31 cellular contexts compared by ENCODE assay signal in the genomic region with DNA sequence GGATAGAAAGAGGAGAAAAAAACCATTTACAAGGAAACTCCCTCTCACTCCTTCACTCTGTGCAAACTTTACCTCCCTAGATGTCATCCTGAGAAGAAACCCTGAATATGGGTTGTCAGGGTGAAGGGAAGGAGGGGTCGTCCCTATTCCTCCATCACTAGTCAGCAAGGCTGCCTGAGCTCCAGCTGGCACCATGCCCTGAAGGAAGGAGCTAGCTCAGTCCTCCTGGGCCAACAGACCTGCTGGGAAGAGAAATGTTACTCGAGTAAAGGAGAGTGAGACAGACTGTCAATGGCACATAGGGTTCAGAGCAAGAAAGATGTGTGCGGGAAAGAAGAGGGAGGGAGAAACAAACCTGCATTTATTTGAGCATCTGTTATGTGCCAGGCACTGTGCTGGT.
"Had no signal": no experiment of that assay in that cellular context is flagged by ENCODE, and none has a peak within 500 bp of the region (broad histone marks: within the 10 kb centered on the region; RNA-seq: fewer than 3 reads in every experiment).

No MANE protein-coding gene starts in this region.

- H3K9me3 Mint-ChIP-seq: activated B cell treated with CpG ODN at 0.5 μM for 24 hours; activated CD4-positive, alpha-beta memory T cell treated with anti-CD3 and anti-CD28 coated beads for 36 hours; activated naive CD4-positive, alpha-beta T cell treated with anti-CD3 and anti-CD28 coated beads for 36 hours; activated naive CD4-positive, alpha-beta T cell treated with anti-CD3 and anti-CD28 coated beads, Interleukin-2, amount 50 U/mL, for 72 hours; activated T-cell treated with anti-CD3 and anti-CD28 coated beads, Interleukin-2, amount 50 U/mL, for 4 hours; activated T-helper 1 cell treated with anti-CD3 and anti-CD28 coated beads, Interleukin-12 subunit alpha, Interleukin-12 subunit beta, Interleukin-2, Interleukin-4 antibody, amounts not matched to agents 30 ng/mL and 10 ng/mL and 1 ng/mL, durations not matched to agents 14 hours and 24 hours and 36 hours had no signal

- H3K4me1 ChIP-seq: body of pancreas, breast epithelium had no signal

- ATAC-seq: activated naive CD4-positive, alpha-beta T cell treated with anti-CD3 and anti-CD28 coated beads, Interleukin-2, amount 50 U/mL, for 72 hours; activated T-cell treated with anti-CD3 and anti-CD28 coated beads, Interleukin-2, amount 50 U/mL, for 4 hours; body of pancreas had no signal

- H3K27ac Mint-ChIP-seq: activated B cell treated with CpG ODN at 0.5 μM for 24 hours; activated CD4-positive, alpha-beta memory T cell treated with anti-CD3 and anti-CD28 coated beads for 36 hours; activated naive CD4-positive, alpha-beta T cell treated with anti-CD3 and anti-CD28 coated beads for 36 hours; activated naive CD4-positive, alpha-beta T cell treated with anti-CD3 and anti-CD28 coated beads, Interleukin-2, amount 50 U/mL, for 72 hours; activated T-helper 1 cell treated with anti-CD3 and anti-CD28 coated beads, Interleukin-12 subunit alpha, Interleukin-12 subunit beta, Interleukin-2, Interleukin-4 antibody, amounts not matched to agents 30 ng/mL and 10 ng/mL and 1 ng/mL, durations not matched to agents 14 hours and 24 hours and 36 hours had no signal

- H3K4me3 Mint-ChIP-seq: activated B cell treated with CpG ODN at 0.5 μM for 24 hours; activated CD4-positive, alpha-beta memory T cell treated with anti-CD3 and anti-CD28 coated beads for 36 hours; activated naive CD4-positive, alpha-beta T cell treated with anti-CD3 and anti-CD28 coated beads for 36 hours; activated T-cell treated with anti-CD3 and anti-CD28 coated beads, Interleukin-2, amount 50 U/mL, for 4 hours; activated T-helper 1 cell treated with anti-CD3 and anti-CD28 coated beads, Interleukin-12 subunit alpha, Interleukin-12 subunit beta, Interleukin-2, Interleukin-4 antibody, amounts not matched to agents 30 ng/mL and 10 ng/mL and 1 ng/mL, durations not matched to agents 14 hours and 24 hours and 36 hours had no signal

- H3K36me3 ChIP-seq: adrenal gland, breast epithelium had no signal

- H3K36me3 Mint-ChIP-seq: activated CD4-positive, alpha-beta memory T cell treated with anti-CD3 and anti-CD28 coated beads for 36 hours; activated naive CD4-positive, alpha-beta T cell treated with anti-CD3 and anti-CD28 coated beads, Interleukin-2, amount 50 U/mL, for 72 hours had no signal

- H3K27ac ChIP-seq: adrenal gland, body of pancreas, breast epithelium, VCaP had no signal

- H3K9me3 ChIP-seq: adrenal gland, body of pancreas, breast epithelium had no signal

- H3K4me3 ChIP-seq: adrenal gland, body of pancreas, breast epithelium had no signal

- DNase-seq: activated B cell treated with CpG ODN at 0.5 μM for 24 hours; activated CD4-positive, alpha-beta memory T cell treated with anti-CD3 and anti-CD28 coated beads for 36 hours; activated CD4-positive, alpha-beta T cell treated with anti-CD3 and anti-CD28 coated beads for 4 hours; activated CD4-positive, alpha-beta T cell treated with anti-CD3 and anti-CD28 coated beads, Interleukin-2, amount 50 U/mL, for 1 hour; activated CD4-positive, CD25-positive, alpha-beta regulatory T cell treated with anti-CD3 and anti-CD28 coated beads, Interleukin-2, amount 50 U/mL, for 72 hours; activated CD8-positive, alpha-beta memory T cell treated with anti-CD3 and anti-CD28 coated beads, Interleukin-2, amount 50 U/mL, for 4 hours; activated gamma-delta T cell treated with Interleukin-2 at 50 U/mL for 16 hours; activated naive CD4-positive, alpha-beta T cell treated with anti-CD3 and anti-CD28 coated beads for 36 hours; activated T-cell treated with anti-CD3 and anti-CD28 coated beads for 4 hours; activated T-cell treated with anti-CD3 and anti-CD28 coated beads, Interleukin-2, amount 50 U/mL, for 4 hours; adrenal gland; Karpas-422; NCI-H1048; NCI-H1105 treated with DMSO at 0.1 percent for 48 hours; NCI-H1436; NCI-H1694; NCI-H1930; NCI-H2081 treated with DMSO at 0.1 percent for 48 hours; NCI-H345; NCI-H524 treated with DMSO at 0.1 percent for 48 hours; OCI-M1; Right ventricle myocardium superior; SW 1271; T-helper 1 cell; T-helper 2 cell; T-helper 9 cell had no signal

- H3K27me3 ChIP-seq: adrenal gland, body of pancreas, breast epithelium had no signal
